Comparison of ENCODE assay signal across 8 cellular contexts in genomic region chr3:33786565-33787327, GRCh38. TPM values are rescaled to one million over a fixed set of nuclear protein-coding genes. Genes with fewer than 3 reads are reported as not detected.
DNase-seq lines count a peak whose midpoint lies in the region; ATAC-seq and TF ChIP-seq lines count a peak whose summit lies in the region.

No MANE protein-coding gene starts in this region.

- no peak for ATAC-seq in naive thymus-derived CD8-positive, alpha-beta T cell
- no peak for ATAC-seq in HG03175 (IDR thresholded peaks at IDR 0.05; ENCODE audit: unreplicated experiment)
- ATAC-seq in GM21360 (IDR thresholded peaks at IDR 0.05; ENCODE audit: unreplicated experiment): no peak

- no peaks in the 10 kb centered on the region for H3K27me3 ChIP-seq in BJ (ENCODE audit: control insufficient read depth, insufficient read depth, low read length)

- peaks cover 2% of the 10 kb centered on the region for H3K36me3 Mint-ChIP-seq in chondrocyte (ENCODE audit: low read depth)
- no peaks in the 10 kb centered on the region for H3K36me3 Mint-ChIP-seq in naive thymus-derived CD8-positive, alpha-beta T cell

- peaks cover 2% of the 10 kb centered on the region for H3K9me3 Mint-ChIP-seq in chondrocyte (ENCODE audit: low read depth)
- H3K9me3 Mint-ChIP-seq in naive thymus-derived CD8-positive, alpha-beta T cell: no peaks in the 10 kb centered on the region

- POLR2A ChIA-PET in BJ (lab: Charles Lee): interaction anchor here (0.8 kb wide), 1 partner anchor 11 kb away, joined by 4 read pairs; the partner anchor contains the start of gene PDCD6IP
- POLR2A ChIA-PET in naive thymus-derived CD8-positive, alpha-beta T cell (lab: Charles Lee): interaction anchor here (0.8 to 1.3 kb wide), 2 partner anchors 12 to 414 kb away, joined by 3 to 6 read pairs; partner anchors contain the start of gene PDCD6IP

- H3K4me3 ChIP-seq in BJ (ENCODE audit: low read depth, low read length): peak overlapping the region; percentile 24

- H3K4me3 Mint-ChIP-seq in chondrocyte (ENCODE audit: unreplicated experiment): peak overlapping the region; percentile 80
- H3K4me3 Mint-ChIP-seq in naive thymus-derived CD8-positive, alpha-beta T cell: peak overlapping the region in 7 of 10 donors; percentile 22 to 64 (median 48)

- TF ChIP-seq CTCF in BJ (IDR thresholded peaks at IDR 0.05; ENCODE audit: insufficient read depth, low read depth, low read length) (no peak), chondrocyte (IDR thresholded peaks at IDR 0.05) (no peak)

- H3K27me3 Mint-ChIP-seq in chondrocyte (ENCODE audit: low read depth): no peaks in the 10 kb centered on the region
- H3K27me3 Mint-ChIP-seq in naive thymus-derived CD8-positive, alpha-beta T cell: peaks cover 0 to 15% (median 5%) of the 10 kb centered on the region in 5 donors

- no peaks in the 10 kb centered on the region for H3K36me3 ChIP-seq in BJ (ENCODE audit: control insufficient read depth, insufficient read depth, low read length)

- peaks cover 13% of the 10 kb centered on the region for H3K4me1 Mint-ChIP-seq in chondrocyte (ENCODE audit: low read depth)
- H3K4me1 Mint-ChIP-seq in naive thymus-derived CD8-positive, alpha-beta T cell: peaks cover 0 to 8% (median 3%) of the 10 kb centered on the region in 4 donors

- CTCF ChIA-PET in BJ (lab: Yijun Ruan, JAX): interaction anchor here (0.6 to 3.2 kb wide), 30 partner anchors 9 to 839 kb away, joined by 3 to 36 read pairs (median 4); partner anchors contain the start of gene PDCD6IP

- no peak for DNase-seq in BJ (ENCODE audit: low read depth)
- DNase-seq in HS-27A (ENCODE audit: low read depth): peak; percentile 42
- DNase-seq in chondrocyte (ENCODE audit: low spot score): no peak
- no peak for DNase-seq in naive thymus-derived CD8-positive, alpha-beta T cell
- no peak for DNase-seq in GF-D8 (lab: John Stamatoyannopoulos, UW)
- DNase-seq in activated CD4-positive, CD25-positive, alpha-beta regulatory T cell treated with anti-CD3 and anti-CD28 coated beads, Interleukin-2, amount 50 U/mL, for 72 hours: no peak

- peak overlapping the region; percentile 36 for H3K27ac Mint-ChIP-seq in chondrocyte (ENCODE audit: unreplicated experiment)
- peak overlapping the region in 1 of 10 donors; percentile 60 for H3K27ac Mint-ChIP-seq in naive thymus-derived CD8-positive, alpha-beta T cell

RNA-seq across cellular contexts. Expression of gene PDCD6IP, which starts 11.7 kb away (rescaled TPM):
- polyA plus RNA-seq in BJ (2011; rRNA removed): 136 and 164 TPM in 2 replicates
- 75.7 and 124 TPM in 2 replicates for polyA minus RNA-seq in BJ (2011; rRNA and poly(A)+ RNA removed)
- 247 to 260 TPM (median 255 TPM) in 3 replicates for total RNA-seq in chondrocyte
- total RNA-seq in naive thymus-derived CD8-positive, alpha-beta T cell: 100 to 1,000 TPM; 211 to 216 TPM
- 10 to 100 TPM; 56.9 to 61.7 (median 59.0) TPM for polyA plus RNA-seq in naive thymus-derived CD8-positive, alpha-beta T cell
